ENCODE assay signal across 26 cellular contexts in the genomic region with DNA sequence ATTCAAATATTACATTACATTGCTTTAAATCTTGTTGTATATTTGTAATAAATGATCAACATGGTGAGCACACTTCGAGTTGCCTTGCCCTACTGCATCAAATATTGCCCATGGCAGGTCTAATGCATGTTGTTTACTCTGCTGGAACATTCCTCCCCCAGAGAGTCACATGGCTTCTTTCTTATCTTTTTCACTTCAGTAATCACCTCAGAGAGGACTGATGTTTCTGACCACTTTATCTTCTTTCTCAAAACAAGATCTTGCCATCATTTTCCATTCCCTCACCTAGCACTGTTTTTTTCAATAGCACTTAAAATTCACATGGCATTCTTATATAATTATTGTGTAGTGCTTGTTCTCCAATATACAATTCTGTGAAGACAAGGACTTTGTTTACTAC.
"Had no signal": no experiment of that assay in that cellular context is flagged by ENCODE, and none has a peak within 500 bp of the region (broad histone marks: within the 10 kb centered on the region; RNA-seq: fewer than 3 reads in every experiment).

No MANE protein-coding gene starts in this region.

- H3K27ac ChIP-seq: adrenal gland, ascending aorta, esophagus muscularis mucosa, foreskin keratinocyte, heart left ventricle, left ventricle myocardium inferior, ovary, skin epidermis, uterus had no signal

- H3K36me3 Mint-ChIP-seq: brain, mesothelial cell of epicardium, type B pancreatic cell had no signal

- H3K4me3 Mint-ChIP-seq: activated naive CD4-positive, alpha-beta T cell treated with anti-CD3 and anti-CD28 coated beads for 36 hours; activated naive CD8-positive, alpha-beta T cell treated with anti-CD3 and anti-CD28 coated beads for 36 hours; activated T-helper 1 cell treated with anti-CD3 and anti-CD28 coated beads, Interleukin-12 subunit alpha, Interleukin-12 subunit beta, Interleukin-2, Interleukin-4 antibody, amounts not matched to agents 30 ng/mL and 10 ng/mL and 1 ng/mL, durations not matched to agents 14 hours and 24 hours and 36 hours; brain; endodermal cell; mesothelial cell of epicardium; naive B cell; stimulated activated naive CD8-positive, alpha-beta T cell treated with anti-CD3 and anti-CD28 coated beads, Interleukin-15, Interleukin-2, amounts not matched to agents 100 ng/mL and 50 ng/mL, for 24 hours; type B pancreatic cell had no signal

- H3K9me3 ChIP-seq: ascending aorta, esophagus muscularis mucosa, heart left ventricle, left ventricle myocardium inferior, ovary, uterus had no signal

- H3K4me3 ChIP-seq: adrenal gland, ascending aorta, esophagus muscularis mucosa, heart left ventricle, left ventricle myocardium inferior, ovary, skin epidermis, uterus had no signal

- H3K9me3 Mint-ChIP-seq: activated naive CD4-positive, alpha-beta T cell treated with anti-CD3 and anti-CD28 coated beads for 36 hours; activated naive CD8-positive, alpha-beta T cell treated with anti-CD3 and anti-CD28 coated beads for 36 hours; activated T-helper 1 cell treated with anti-CD3 and anti-CD28 coated beads, Interleukin-12 subunit alpha, Interleukin-12 subunit beta, Interleukin-2, Interleukin-4 antibody, amounts not matched to agents 30 ng/mL and 10 ng/mL and 1 ng/mL, durations not matched to agents 14 hours and 24 hours and 36 hours; brain; endodermal cell; mesothelial cell of epicardium; naive B cell; stimulated activated naive CD8-positive, alpha-beta T cell treated with anti-CD3 and anti-CD28 coated beads, Interleukin-15, Interleukin-2, amounts not matched to agents 100 ng/mL and 50 ng/mL, for 24 hours; type B pancreatic cell had no signal

- H3K36me3 ChIP-seq: adrenal gland, ascending aorta, esophagus muscularis mucosa, heart left ventricle, left ventricle myocardium inferior, ovary, uterus had no signal

- H3K27me3 Mint-ChIP-seq: brain; naive B cell; progenitor cell of endocrine pancreas; stimulated activated naive CD8-positive, alpha-beta T cell treated with anti-CD3 and anti-CD28 coated beads, Interleukin-15, Interleukin-2, amounts not matched to agents 100 ng/mL and 50 ng/mL, for 24 hours; type B pancreatic cell had no signal

- H3K4me1 ChIP-seq: ascending aorta, foreskin keratinocyte, uterus had no signal

- H3K27ac Mint-ChIP-seq: activated naive CD4-positive, alpha-beta T cell treated with anti-CD3 and anti-CD28 coated beads for 36 hours; activated naive CD8-positive, alpha-beta T cell treated with anti-CD3 and anti-CD28 coated beads for 36 hours; activated T-helper 1 cell treated with anti-CD3 and anti-CD28 coated beads, Interleukin-12 subunit alpha, Interleukin-12 subunit beta, Interleukin-2, Interleukin-4 antibody, amounts not matched to agents 30 ng/mL and 10 ng/mL and 1 ng/mL, durations not matched to agents 14 hours and 24 hours and 36 hours; brain; endodermal cell; mesothelial cell of epicardium; stimulated activated naive CD8-positive, alpha-beta T cell treated with anti-CD3 and anti-CD28 coated beads, Interleukin-15, Interleukin-2, amounts not matched to agents 100 ng/mL and 50 ng/mL, for 24 hours; type B pancreatic cell had no signal

- DNase-seq: activated CD4-positive, alpha-beta T cell treated with anti-CD3 and anti-CD28 coated beads for 4 hours; activated CD4-positive, alpha-beta T cell treated with anti-CD3 and anti-CD28 coated beads, Interleukin-2, amount 50 U/mL, for 4 hours; activated effector memory CD4-positive, alpha-beta T cell treated with anti-CD3 and anti-CD28 coated beads, Interleukin-2, amount 50 U/mL, for 16 hours; activated naive CD4-positive, alpha-beta T cell treated with anti-CD3 and anti-CD28 coated beads for 36 hours; activated naive CD8-positive, alpha-beta T cell treated with anti-CD3 and anti-CD28 coated beads for 36 hours; adrenal gland; caudate nucleus; endodermal cell; foreskin keratinocyte; heart left ventricle; left ventricle myocardium inferior; mammary epithelial cell; naive B cell; ovary; stimulated activated CD4-positive, alpha-beta T cell treated with anti-CD3 and anti-CD28 coated beads, Interleukin-12 subunit alpha, Interleukin-12 subunit beta, amount 100 ng/mL, for 4 hours; stimulated activated CD4-positive, alpha-beta T cell treated with anti-CD3 and anti-CD28 coated beads, Interleukin-4, amount 100 ng/mL, for 1 hour; uterus had no signal

- H3K27me3 ChIP-seq: adrenal gland, ascending aorta, esophagus muscularis mucosa, foreskin keratinocyte, heart left ventricle, ovary, uterus had no signal
